ENCODE assay signal across 16 cellular contexts in genomic region chr10:19826712-19827111, GRCh38. TPM values are rescaled to one million over a fixed set of nuclear protein-coding genes. Genes with fewer than 3 reads are reported as not detected.
DNase-seq lines count a peak whose midpoint lies in the region; ATAC-seq and TF ChIP-seq lines count a peak whose summit lies in the region.
"Had no signal": no experiment of that assay in that cellular context is flagged by ENCODE, and none has a peak within 500 bp of the region (broad histone marks: within the 10 kb centered on the region; RNA-seq: fewer than 3 reads in every experiment).

No MANE protein-coding gene starts in this region.

- no peaks in the 10 kb centered on the region for H3K36me3 ChIP-seq in upper lobe of right lung

- DNase-seq in NOMO-1 (lab: John Stamatoyannopoulos, UW; ENCODE audit: unreplicated experiment in 2 of 2) (peak; percentile 64 to 91), dorsolateral prefrontal cortex (no peak), medulla oblongata (ENCODE audit: extremely low spot score) (peak; percentile 61), upper lobe of right lung (no peak), ureter (ENCODE audit: low spot score) (no peak)
- DNase-seq: activated T-cell treated with anti-CD3 and anti-CD28 coated beads, Interleukin-2, amount 50 U/mL, for 4 hours; amygdala; COR-L47; dermis blood vessel endothelial cell; foreskin melanocyte; PC-9; stimulated activated CD4-positive, alpha-beta T cell treated with anti-CD3 and anti-CD28 coated beads, Interleukin-4, amount 100 ng/mL, for 4 hours; stimulated activated naive CD4-positive, alpha-beta T cell; T-helper 1 cell had no signal

- H3K4me3 ChIP-seq in dorsolateral prefrontal cortex (peak overlapping the region in 11 of 59 donors; percentile 4 to 34 (median 8)), upper lobe of right lung (no peak overlapping the region)
- H3K4me3 ChIP-seq: PC-9 had no signal

- no peaks in the 10 kb centered on the region for H3K27me3 ChIP-seq in dorsolateral prefrontal cortex
- H3K27me3 ChIP-seq in upper lobe of right lung: no peaks in the 10 kb centered on the region

- H3K9me3 ChIP-seq in upper lobe of right lung: no peaks in the 10 kb centered on the region

- H3K4me1 ChIP-seq in upper lobe of right lung: peaks cover 43% of the 10 kb centered on the region

- no peak for TF ChIP-seq CTCF in dorsolateral prefrontal cortex (IDR thresholded peaks at IDR 0.05 in 54 of 56, conservative IDR thresholded peaks at IDR 0.05 in 2 of 56; ENCODE audit: low read depth in 1 of 56, partially characterized antibody in 56 of 56)
- no peak for TF ChIP-seq CTCF in upper lobe of right lung (IDR thresholded peaks at IDR 0.05)

- intact Hi-C loops in dorsolateral prefrontal cortex (cut with DNase I): no loop called here
- intact Hi-C loops in upper lobe of right lung (cut with DNase I): no loop called here

- H3K27ac ChIP-seq in dorsolateral prefrontal cortex (peak overlapping the region in 47 of 59 donors; percentile 3 to 77 (median 50)), upper lobe of right lung (peak overlapping the region; percentile 59)
- H3K27ac ChIP-seq: PC-9 had no signal

- no peak for ATAC-seq in upper lobe of right lung
- ATAC-seq in HG02973 (IDR thresholded peaks at IDR 0.05; ENCODE audit: unreplicated experiment): no peak
- no peak for ATAC-seq in HG03469 (IDR thresholded peaks at IDR 0.05; ENCODE audit: unreplicated experiment)
- ATAC-seq: activated T-cell treated with anti-CD3 and anti-CD28 coated beads, Interleukin-2, amount 50 U/mL, for 4 hours had no signal

RNA-seq across cellular contexts. Expression of gene PLXDC2, which starts 10.5 kb away (rescaled TPM):
- total RNA-seq in dorsolateral prefrontal cortex: 10 to 100 TPM; 27.0 to 75.4 (median 44.9) TPM
- 129 TPM for total RNA-seq in upper lobe of right lung
- total RNA-seq in ureter: 48.7 TPM
- total RNA-seq: PC-9 had no signal

Comparison
In these comparisons a context has a peak if more than half of its experiments do, and no peak if none do; other contexts are left out.
1. DNase-seq: peak in NOMO-1 (2 of 2) and medulla oblongata (single experiment); none in dorsolateral prefrontal cortex (0 of 10), upper lobe of right lung (single experiment) and ureter (single experiment).